Comparison of ENCODE assay signal across 23 cellular contexts in the genomic region with DNA sequence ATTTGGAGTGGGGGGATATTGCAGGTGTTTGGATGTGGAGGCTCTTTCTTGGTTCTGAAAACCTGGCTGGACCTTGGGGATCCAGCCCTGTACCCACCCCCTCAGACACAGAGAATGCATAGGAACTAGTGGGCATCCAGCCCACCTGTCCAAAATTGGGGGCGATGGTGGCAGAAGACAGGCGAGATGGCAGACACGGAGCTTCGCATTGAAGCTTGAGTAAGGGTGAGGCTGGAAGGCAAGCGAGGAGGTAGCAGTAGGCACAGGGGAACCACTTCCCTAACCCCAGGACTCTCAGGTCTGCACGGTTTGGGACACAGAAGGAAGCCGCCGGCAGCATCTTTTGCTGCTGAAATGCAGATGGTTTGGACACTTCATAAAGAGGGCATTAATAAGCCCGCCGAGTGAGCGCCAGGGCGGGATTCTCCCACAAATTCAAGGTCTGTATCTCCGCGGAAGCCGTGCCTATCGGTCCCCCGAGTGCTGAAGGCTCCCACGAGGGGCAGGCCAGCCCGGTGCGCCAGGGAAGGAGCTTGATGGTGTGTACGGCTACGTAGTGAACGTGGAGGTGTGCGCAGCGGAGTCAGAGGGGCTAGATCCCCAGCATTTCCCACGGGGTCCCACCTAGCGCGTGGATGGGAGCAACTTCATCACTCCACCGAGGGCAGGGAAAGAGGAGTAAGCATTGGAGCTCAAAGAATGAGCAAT. TPM values are rescaled to one million over a fixed set of nuclear protein-coding genes. Genes with fewer than 3 reads are reported as not detected.
DNase-seq lines count a peak whose midpoint lies in the region; ATAC-seq and TF ChIP-seq lines count a peak whose summit lies in the region.
"Had no signal": no experiment of that assay in that cellular context is flagged by ENCODE, and none has a peak within 500 bp of the region (broad histone marks: within the 10 kb centered on the region; RNA-seq: fewer than 3 reads in every experiment).

No MANE protein-coding gene starts in this region.

- POLR2A ChIA-PET in CD4-positive, alpha-beta T cell (lab: Charles Lee) = no interaction called here

- H3K4me3 ChIP-seq in HUES6 (ENCODE audit: low read depth, low read length) = peak overlapping the region; percentile 59
- no peak overlapping the region for H3K4me3 ChIP-seq in right cardiac atrium (ENCODE audit: low read length)
- H3K4me3 ChIP-seq: HAP-1, psoas muscle, SJCRH30, thoracic aorta had no signal

- H3K36me3 ChIP-seq in HUES6 (ENCODE audit: control insufficient read depth, insufficient read depth, low read length) = no peaks in the 10 kb centered on the region
- H3K36me3 ChIP-seq: HAP-1, neural progenitor cell, thoracic aorta had no signal

- H3K4me3 Mint-ChIP-seq in activated T-helper 1 cell treated with anti-CD3 and anti-CD28 coated beads, Interleukin-12 subunit alpha, Interleukin-12 subunit beta, Interleukin-2, Interleukin-4 antibody, amounts not matched to agents 30 ng/mL and 10 ng/mL and 1 ng/mL, durations not matched to agents 14 hours and 24 hours and 36 hours = no peak overlapping the region
- H3K4me3 Mint-ChIP-seq in progenitor cell of endocrine pancreas (ENCODE audit: low read depth) = peak overlapping the region; percentile 88
- no peak overlapping the region for H3K4me3 Mint-ChIP-seq in CD4-positive, alpha-beta T cell
- H3K4me3 Mint-ChIP-seq: CD4-positive, CD25-positive, alpha-beta regulatory T cell; effector memory CD8-positive, alpha-beta T cell; neural progenitor cell; stimulated activated memory B cell treated with anti-CD40 and anti-IgM and Interleukin-4, amounts not matched to agents 10 μg/mL and 1 μg/mL and 100 μg/mL, for 72 hours; T-helper 1 cell treated with Interleukin-12 subunit alpha and Interleukin-12 subunit beta and Interleukin-4 antibody, amounts not matched to agents 30 μg/mL and 1 μg/mL, for 36 hours had no signal

- H3K27me3 Mint-ChIP-seq in activated T-helper 1 cell treated with anti-CD3 and anti-CD28 coated beads, Interleukin-12 subunit alpha, Interleukin-12 subunit beta, Interleukin-2, Interleukin-4 antibody, amounts not matched to agents 30 ng/mL and 10 ng/mL and 1 ng/mL, durations not matched to agents 14 hours and 24 hours and 36 hours (ENCODE audit: insufficient read depth) = peaks cover 45% of the 10 kb centered on the region
- peaks cover 23% of the 10 kb centered on the region for H3K27me3 Mint-ChIP-seq in progenitor cell of endocrine pancreas
- H3K27me3 Mint-ChIP-seq in CD4-positive, alpha-beta T cell = peaks cover 67% of the 10 kb centered on the region

- peaks cover 44% of the 10 kb centered on the region for H3K4me1 ChIP-seq in HUES6 (ENCODE audit: control insufficient read depth, insufficient read depth, low read length)
- no peaks in the 10 kb centered on the region for H3K4me1 ChIP-seq in right cardiac atrium (ENCODE audit: control insufficient read depth, insufficient read depth, low read length)
- H3K4me1 ChIP-seq: HAP-1, SJCRH30 had no signal

- H3K9me3 ChIP-seq in HUES6 (ENCODE audit: control insufficient read depth, insufficient read depth, low read depth, low read length) = no peaks in the 10 kb centered on the region
- no peaks in the 10 kb centered on the region for H3K9me3 ChIP-seq in CD4-positive, alpha-beta T cell (ENCODE audit: control insufficient read depth, low read length)
- H3K9me3 ChIP-seq in right cardiac atrium (ENCODE audit: control insufficient read depth, low read length) = no peaks in the 10 kb centered on the region
- H3K9me3 ChIP-seq: HAP-1, psoas muscle, SJCRH30, thoracic aorta had no signal

- H3K36me3 Mint-ChIP-seq in activated T-helper 1 cell treated with anti-CD3 and anti-CD28 coated beads, Interleukin-12 subunit alpha, Interleukin-12 subunit beta, Interleukin-2, Interleukin-4 antibody, amounts not matched to agents 30 ng/mL and 10 ng/mL and 1 ng/mL, durations not matched to agents 14 hours and 24 hours and 36 hours (ENCODE audit: low read depth) = peaks cover 2% of the 10 kb centered on the region
- H3K36me3 Mint-ChIP-seq in progenitor cell of endocrine pancreas (ENCODE audit: insufficient read depth) = peaks cover 15% of the 10 kb centered on the region
- no peaks in the 10 kb centered on the region for H3K36me3 Mint-ChIP-seq in CD4-positive, alpha-beta T cell (ENCODE audit: low read depth)
- H3K36me3 Mint-ChIP-seq: CD4-positive, CD25-positive, alpha-beta regulatory T cell; mesothelial cell of epicardium; neural progenitor cell; stimulated activated memory B cell treated with anti-CD40 and anti-IgM and Interleukin-4, amounts not matched to agents 10 μg/mL and 1 μg/mL and 100 μg/mL, for 72 hours had no signal

- no peaks in the 10 kb centered on the region for H3K9me3 Mint-ChIP-seq in activated T-helper 1 cell treated with anti-CD3 and anti-CD28 coated beads, Interleukin-12 subunit alpha, Interleukin-12 subunit beta, Interleukin-2, Interleukin-4 antibody, amounts not matched to agents 30 ng/mL and 10 ng/mL and 1 ng/mL, durations not matched to agents 14 hours and 24 hours and 36 hours
- no peaks in the 10 kb centered on the region for H3K9me3 Mint-ChIP-seq in progenitor cell of endocrine pancreas (ENCODE audit: low read depth)
- H3K9me3 Mint-ChIP-seq in CD4-positive, alpha-beta T cell = no peaks in the 10 kb centered on the region
- H3K9me3 Mint-ChIP-seq: mesothelial cell of epicardium; stimulated activated memory B cell treated with anti-CD40 and anti-IgM and Interleukin-4, amounts not matched to agents 10 μg/mL and 1 μg/mL and 100 μg/mL, for 72 hours; T-helper 1 cell treated with Interleukin-12 subunit alpha and Interleukin-12 subunit beta and Interleukin-4 antibody, amounts not matched to agents 30 μg/mL and 1 μg/mL, for 36 hours had no signal

- no peak for DNase-seq in activated T-helper 1 cell treated with anti-CD3 and anti-CD28 coated beads, Interleukin-12 subunit alpha, Interleukin-12 subunit beta, Interleukin-2, Interleukin-4 antibody, amounts not matched to agents 30 ng/mL and 10 ng/mL and 1 ng/mL, durations not matched to agents 14 hours and 24 hours and 36 hours (ENCODE audit: low spot score)
- DNase-seq in left lobe of liver (ENCODE audit: low spot score) (peak; percentile 47), progenitor cell of endocrine pancreas (ENCODE audit: low spot score, unreplicated experiment) (no peak), right cardiac atrium (no peak)
- no peak for DNase-seq in CD4-positive, alpha-beta T cell
- DNase-seq: activated CD8-positive, alpha-beta memory T cell treated with anti-CD3 and anti-CD28 coated beads, Interleukin-2, amount 50 U/mL, for 4 hours; activated effector memory CD4-positive, alpha-beta T cell treated with Interleukin-2 at 50 U/mL for 16 hours; CD4-positive, CD25-positive, alpha-beta regulatory T cell; DMS 273 treated with DMSO at 0.1 percent for 48 hours; effector memory CD8-positive, alpha-beta T cell; NCI-H187; SJCRH30 had no signal

- H3K27me3 ChIP-seq in HUES6 (ENCODE audit: control insufficient read depth, insufficient read depth, low read length) (peaks cover 99% of the 10 kb centered on the region), right cardiac atrium (ENCODE audit: control insufficient read depth, insufficient read depth) (no peaks in the 10 kb centered on the region)
- H3K27me3 ChIP-seq in CD4-positive, alpha-beta T cell (ENCODE audit: control insufficient read depth, insufficient read depth, low read length) = peaks cover 57% of the 10 kb centered on the region
- H3K27me3 ChIP-seq: SJCRH30 had no signal

- no peaks in the 10 kb centered on the region for H3K4me1 Mint-ChIP-seq in activated T-helper 1 cell treated with anti-CD3 and anti-CD28 coated beads, Interleukin-12 subunit alpha, Interleukin-12 subunit beta, Interleukin-2, Interleukin-4 antibody, amounts not matched to agents 30 ng/mL and 10 ng/mL and 1 ng/mL, durations not matched to agents 14 hours and 24 hours and 36 hours (ENCODE audit: low read depth)
- H3K4me1 Mint-ChIP-seq in progenitor cell of endocrine pancreas (ENCODE audit: low read depth) = peaks cover 26% of the 10 kb centered on the region
- no peaks in the 10 kb centered on the region for H3K4me1 Mint-ChIP-seq in CD4-positive, alpha-beta T cell (ENCODE audit: low read depth)
- H3K4me1 Mint-ChIP-seq: CD4-positive, CD25-positive, alpha-beta regulatory T cell; stimulated activated memory B cell treated with anti-CD40 and anti-IgM and Interleukin-4, amounts not matched to agents 10 μg/mL and 1 μg/mL and 100 μg/mL, for 72 hours had no signal

- CTCF ChIA-PET in CD4-positive, alpha-beta T cell (lab: Charles Lee) = no interaction called here

- no peak for TF ChIP-seq CTCF in progenitor cell of endocrine pancreas (IDR thresholded peaks at IDR 0.05; ENCODE audit: unreplicated experiment)
- TF ChIP-seq CTCF in CD4-positive, alpha-beta T cell (IDR thresholded peaks at IDR 0.05) = no peak

- WGBS in right cardiac atrium = 9% methylated on average over 29 of the region's 29 CpGs

- intact Hi-C loops in activated T-helper 1 cell treated with anti-CD3 and anti-CD28 coated beads, Interleukin-12 subunit alpha, Interleukin-12 subunit beta, Interleukin-2, Interleukin-4 antibody, amounts not matched to agents 30 ng/mL and 10 ng/mL and 1 ng/mL, durations not matched to agents 14 hours and 24 hours and 36 hours (cut with micrococcal nuclease) = loop anchor here (2.0 kb wide), 1 partner anchor 247 kb away; no protein-coding TSS in a partner anchor
- intact Hi-C loops in CD4-positive, alpha-beta T cell (cut with DNase I, micrococcal nuclease) = no loop called here
- intact Hi-C loops in right cardiac atrium (cut with DNase I) = no loop called here

- H3K27ac ChIP-seq in HUES6 (ENCODE audit: low read depth, low read length) (no peak overlapping the region), right cardiac atrium (ENCODE audit: low read length) (no peak overlapping the region)
- H3K27ac ChIP-seq in CD4-positive, alpha-beta T cell (ENCODE audit: low read depth, low read length) = no peak overlapping the region
- H3K27ac ChIP-seq: neural progenitor cell, psoas muscle, SJCRH30, thoracic aorta had no signal

- peak overlapping the region; percentile 18 for H3K27ac Mint-ChIP-seq in activated T-helper 1 cell treated with anti-CD3 and anti-CD28 coated beads, Interleukin-12 subunit alpha, Interleukin-12 subunit beta, Interleukin-2, Interleukin-4 antibody, amounts not matched to agents 30 ng/mL and 10 ng/mL and 1 ng/mL, durations not matched to agents 14 hours and 24 hours and 36 hours
- peak overlapping the region; percentile 98 for H3K27ac Mint-ChIP-seq in progenitor cell of endocrine pancreas
- no peak overlapping the region for H3K27ac Mint-ChIP-seq in CD4-positive, alpha-beta T cell
- H3K27ac Mint-ChIP-seq: CD4-positive, CD25-positive, alpha-beta regulatory T cell; effector memory CD8-positive, alpha-beta T cell; mesothelial cell of epicardium; neural progenitor cell; stimulated activated memory B cell treated with anti-CD40 and anti-IgM and Interleukin-4, amounts not matched to agents 10 μg/mL and 1 μg/mL and 100 μg/mL, for 72 hours; T-helper 1 cell treated with Interleukin-12 subunit alpha and Interleukin-12 subunit beta and Interleukin-4 antibody, amounts not matched to agents 30 μg/mL and 1 μg/mL, for 36 hours had no signal

- ATAC-seq in left lobe of liver (no peak), right cardiac atrium (no peak), HG03378 (IDR thresholded peaks at IDR 0.05; ENCODE audit: unreplicated experiment) (no peak), HG02610 (IDR thresholded peaks at IDR 0.05; ENCODE audit: unreplicated experiment) (no peak)
- no peak for ATAC-seq in CD4-positive, alpha-beta T cell (ENCODE audit: poor library complexity)
- ATAC-seq: effector memory CD8-positive, alpha-beta T cell; stimulated activated memory B cell treated with anti-CD40 and anti-IgM and Interleukin-4, amounts not matched to agents 10 μg/mL and 1 μg/mL and 100 μg/mL, for 72 hours had no signal

- no peak overlapping the region for H3K9ac ChIP-seq in HUES6 (ENCODE audit: low read length)
- H3K9ac ChIP-seq: neural progenitor cell had no signal

RNA-seq across cellular contexts. Expression of gene FOXA2, which starts 1.6 kb away (rescaled TPM):
- total RNA-seq in activated T-helper 1 cell treated with anti-CD3 and anti-CD28 coated beads, Interleukin-12 subunit alpha, Interleukin-12 subunit beta, Interleukin-2, Interleukin-4 antibody, amounts not matched to agents 30 ng/mL and 10 ng/mL and 1 ng/mL, durations not matched to agents 14 hours and 24 hours and 36 hours = not detected in 2 replicates
- 18.9 TPM for total RNA-seq in left lobe of liver
- total RNA-seq in progenitor cell of endocrine pancreas = 124 and 141 TPM in 2 replicates
- not detected for total RNA-seq in CD4-positive, alpha-beta T cell
- not detected for total RNA-seq in right cardiac atrium
- polyA plus RNA-seq in right cardiac atrium = not detected
- total RNA-seq: CD4-positive, CD25-positive, alpha-beta regulatory T cell; glomerular endothelial cell; mesothelial cell of epicardium; psoas muscle had no signal
- polyA plus RNA-seq: CD4-positive, CD25-positive, alpha-beta regulatory T cell had no signal

Comparison
In these comparisons a context has a peak if more than half of its experiments do, and no peak if none do; other contexts are left out.
1. RNA of gene FOXA2, which starts 1.6 kb away (total RNA-seq): 124 to 141 TPM in progenitor cell of endocrine pancreas and 18.9 TPM in left lobe of liver (single experiment); not detected in activated T-helper 1 cell treated with anti-CD3 and anti-CD28 coated beads, Interleukin-12 subunit alpha, Interleukin-12 subunit beta, Interleukin-2, Interleukin-4 antibody, amounts not matched to agents 30 ng/mL and 10 ng/mL and 1 ng/mL, durations not matched to agents 14 hours and 24 hours and 36 hours, not detected in CD4-positive, alpha-beta T cell and not detected in right cardiac atrium; every median in the first group is over 10 times any median in the second.